ENCODE assay signal across 18 cellular contexts in the genomic region with DNA sequence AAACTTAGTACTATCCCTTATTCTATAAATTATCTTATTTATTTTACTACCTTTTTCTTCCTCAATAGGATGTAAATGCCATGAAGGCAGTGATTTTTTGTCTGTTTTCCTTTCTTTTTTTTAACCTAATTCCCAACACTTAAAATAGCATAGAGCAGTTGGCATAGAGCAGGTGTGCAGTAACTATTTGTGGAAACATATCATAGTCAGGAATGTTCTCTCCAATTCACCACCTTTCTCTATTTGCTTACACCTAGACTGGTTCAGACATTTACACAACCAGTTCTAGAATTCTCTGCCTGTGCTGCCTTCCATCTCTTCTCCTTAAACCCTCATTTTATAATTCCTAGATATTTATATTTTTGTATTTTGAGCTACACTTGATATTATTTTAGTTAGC.
A peak's percentile ranks its signal among the peaks of the same experiment; 100 is the strongest.
DNase-seq lines count a peak whose midpoint lies in the region; ATAC-seq lines count a peak whose summit lies in the region.
"Had no signal": no experiment of that assay in that cellular context is flagged by ENCODE, and none has a peak within 500 bp of the region (broad histone marks: within the 10 kb centered on the region; RNA-seq: fewer than 3 reads in every experiment).

No MANE protein-coding gene starts in this region.

- no peak for ATAC-seq in stimulated activated naive CD8-positive, alpha-beta T cell treated with anti-CD3 and anti-CD28 coated beads, Interleukin-15, amount 100 ng/mL, for 72 hours
- no peak for ATAC-seq in memory B cell (ENCODE audit: low read depth)
- ATAC-seq: A549; CD8-positive, alpha-beta T cell had no signal

- H3K27ac Mint-ChIP-seq in stimulated activated naive CD8-positive, alpha-beta T cell treated with anti-CD3 and anti-CD28 coated beads, Interleukin-15, Interleukin-2, amounts not matched to agents 100 ng/mL and 50 ng/mL, for 24 hours = peak overlapping the region; percentile 32
- H3K27ac Mint-ChIP-seq in stimulated activated naive CD8-positive, alpha-beta T cell treated with anti-CD3 and anti-CD28 coated beads, Interleukin-15, amount 100 ng/mL, for 72 hours = no peak overlapping the region
- H3K27ac Mint-ChIP-seq in memory B cell = peak overlapping the region; percentile 48
- H3K27ac Mint-ChIP-seq: B cell; CD4-positive, alpha-beta T cell; CD8-positive, alpha-beta T cell had no signal

- H3K4me1 Mint-ChIP-seq in stimulated activated naive CD8-positive, alpha-beta T cell treated with anti-CD3 and anti-CD28 coated beads, Interleukin-15, Interleukin-2, amounts not matched to agents 100 ng/mL and 50 ng/mL, for 24 hours (ENCODE audit: low read depth) = peaks cover 54% of the 10 kb centered on the region
- H3K4me1 Mint-ChIP-seq in stimulated activated naive CD8-positive, alpha-beta T cell treated with anti-CD3 and anti-CD28 coated beads, Interleukin-15, amount 100 ng/mL, for 72 hours = peaks cover 67% of the 10 kb centered on the region
- H3K4me1 Mint-ChIP-seq in memory B cell = peaks cover 13% of the 10 kb centered on the region

- H3K36me3 Mint-ChIP-seq in stimulated activated naive CD8-positive, alpha-beta T cell treated with anti-CD3 and anti-CD28 coated beads, Interleukin-15, Interleukin-2, amounts not matched to agents 100 ng/mL and 50 ng/mL, for 24 hours (ENCODE audit: low read depth) = no peaks in the 10 kb centered on the region
- peaks cover 2% of the 10 kb centered on the region for H3K36me3 Mint-ChIP-seq in memory B cell
- H3K36me3 Mint-ChIP-seq: CD8-positive, alpha-beta T cell had no signal

- H3K27me3 Mint-ChIP-seq in stimulated activated naive CD8-positive, alpha-beta T cell treated with anti-CD3 and anti-CD28 coated beads, Interleukin-15, Interleukin-2, amounts not matched to agents 100 ng/mL and 50 ng/mL, for 24 hours = peaks cover 32% of the 10 kb centered on the region
- H3K27me3 Mint-ChIP-seq in stimulated activated naive CD8-positive, alpha-beta T cell treated with anti-CD3 and anti-CD28 coated beads, Interleukin-15, amount 100 ng/mL, for 72 hours = peaks cover 40% of the 10 kb centered on the region
- peaks cover 8% of the 10 kb centered on the region for H3K27me3 Mint-ChIP-seq in memory B cell

- DNase-seq in DMS53 treated with DMSO at 0.1 percent for 48 hours (lab: John Stamatoyannopoulos, UW; ENCODE audit: unreplicated experiment) (peak; percentile 8), DMS53 (lab: John Stamatoyannopoulos, UW) (no peak), cerebellar cortex (ENCODE audit: low spot score) (peak; percentile 81), memory B cell (ENCODE audit: low spot score in 2 of 2) (no peak), DMS79 (lab: John Stamatoyannopoulos, UW) (no peak)
- DNase-seq in stimulated activated naive CD8-positive, alpha-beta T cell treated with anti-CD3 and anti-CD28 coated beads, Interleukin-15, amount 100 ng/mL, for 72 hours = no peak
- no peak for DNase-seq in activated CD4-positive, alpha-beta T cell treated with anti-CD3 and anti-CD28 coated beads, Interleukin-2, amount 50 U/mL, for 1 hour
- DNase-seq: AML-193; Caco-2; Calu3; CD4-positive, alpha-beta T cell; CD8-positive, alpha-beta T cell; DND-41; EL; GF-D8 had no signal

- no peaks in the 10 kb centered on the region for H3K9me3 Mint-ChIP-seq in stimulated activated naive CD8-positive, alpha-beta T cell treated with anti-CD3 and anti-CD28 coated beads, Interleukin-15, Interleukin-2, amounts not matched to agents 100 ng/mL and 50 ng/mL, for 24 hours
- H3K9me3 Mint-ChIP-seq in stimulated activated naive CD8-positive, alpha-beta T cell treated with anti-CD3 and anti-CD28 coated beads, Interleukin-15, amount 100 ng/mL, for 72 hours = no peaks in the 10 kb centered on the region
- peaks cover 2% of the 10 kb centered on the region for H3K9me3 Mint-ChIP-seq in memory B cell
- H3K9me3 Mint-ChIP-seq: CD4-positive, alpha-beta T cell; CD8-positive, alpha-beta T cell had no signal

- no peak overlapping the region for H3K4me3 Mint-ChIP-seq in stimulated activated naive CD8-positive, alpha-beta T cell treated with anti-CD3 and anti-CD28 coated beads, Interleukin-15, Interleukin-2, amounts not matched to agents 100 ng/mL and 50 ng/mL, for 24 hours
- H3K4me3 Mint-ChIP-seq in stimulated activated naive CD8-positive, alpha-beta T cell treated with anti-CD3 and anti-CD28 coated beads, Interleukin-15, amount 100 ng/mL, for 72 hours = no peak overlapping the region
- H3K4me3 Mint-ChIP-seq in memory B cell = no peak overlapping the region
- H3K4me3 Mint-ChIP-seq: B cell; CD4-positive, alpha-beta T cell; CD8-positive, alpha-beta T cell had no signal

Comparison
In these comparisons a context has a peak if more than half of its experiments do, and no peak if none do; other contexts are left out.
1. DNase-seq: peak in DMS53 treated with DMSO at 0.1 percent for 48 hours (single experiment) and cerebellar cortex (single experiment); none in DMS53 (single experiment), stimulated activated naive CD8-positive, alpha-beta T cell treated with anti-CD3 and anti-CD28 coated beads, Interleukin-15, amount 100 ng/mL, for 72 hours (0 of 2), memory B cell (0 of 2), activated CD4-positive, alpha-beta T cell treated with anti-CD3 and anti-CD28 coated beads, Interleukin-2, amount 50 U/mL, for 1 hour (single experiment) and DMS79 (single experiment).
2. H3K27ac Mint-ChIP-seq: peak in stimulated activated naive CD8-positive, alpha-beta T cell treated with anti-CD3 and anti-CD28 coated beads, Interleukin-15, Interleukin-2, amounts not matched to agents 100 ng/mL and 50 ng/mL, for 24 hours (single experiment) and memory B cell (single experiment); none in stimulated activated naive CD8-positive, alpha-beta T cell treated with anti-CD3 and anti-CD28 coated beads, Interleukin-15, amount 100 ng/mL, for 72 hours (0 of 2).